Comparison of ENCODE assay signal across 24 cellular contexts in genomic region chr13:103634066-103634465, GRCh38.
"Had no signal": no experiment of that assay in that cellular context is flagged by ENCODE, and none has a peak within 500 bp of the region (broad histone marks: within the 10 kb centered on the region; RNA-seq: fewer than 3 reads in every experiment).

No MANE protein-coding gene starts in this region.

- H3K4me3 ChIP-seq: colonic mucosa, esophagus muscularis mucosa, gastrocnemius medialis, hepatocyte, left ventricle myocardium inferior, lower lobe of right lung had no signal

- H3K4me1 Mint-ChIP-seq: immature natural killer cell, memory B cell had no signal

- H3K27ac Mint-ChIP-seq: dendritic cell treated with granulocyte-macrophage colony-stimulating factor and Interleukin-4, amounts not matched to agents 40 ng/mL and 50 ng/mL, for 4 days; effector memory CD8-positive, alpha-beta T cell; endodermal cell; immature natural killer cell; memory B cell had no signal

- H3K27me3 Mint-ChIP-seq: dendritic cell treated with granulocyte-macrophage colony-stimulating factor and Interleukin-4, amounts not matched to agents 40 ng/mL and 50 ng/mL, for 4 days; effector memory CD8-positive, alpha-beta T cell; memory B cell had no signal

- H2AFZ ChIP-seq: hepatocyte had no signal

- H3K36me3 ChIP-seq: colonic mucosa, esophagus muscularis mucosa, gastrocnemius medialis, left ventricle myocardium inferior, lower lobe of right lung had no signal

- ATAC-seq: effector memory CD8-positive, alpha-beta T cell; gastrocnemius medialis; left colon; left lobe of liver; lower lobe of right lung had no signal

- H3K4me2 ChIP-seq: hepatocyte had no signal

- H3K4me3 Mint-ChIP-seq: dendritic cell treated with granulocyte-macrophage colony-stimulating factor and Interleukin-4, amounts not matched to agents 40 ng/mL and 50 ng/mL, for 4 days; effector memory CD8-positive, alpha-beta T cell; endodermal cell; immature natural killer cell; memory B cell had no signal

- H3K4me1 ChIP-seq: colonic mucosa, esophagus muscularis mucosa, gastrocnemius medialis, left ventricle myocardium inferior, lower lobe of right lung had no signal

- H3K9me3 Mint-ChIP-seq: endodermal cell, memory B cell had no signal

- H3K36me3 Mint-ChIP-seq: immature natural killer cell, memory B cell had no signal

- DNase-seq: colonic mucosa; cortex of kidney; effector CD8-positive, alpha-beta T cell; effector memory CD8-positive, alpha-beta T cell; endodermal cell; foreskin melanocyte; gastrocnemius medialis; glutamatergic neuron; head of caudate nucleus; hypothalamus; immature natural killer cell; islet precursor cell; kidney; kidney glomerular epithelial cell; left colon; left ventricle myocardium inferior; lower lobe of right lung; mesendoderm; midbrain had no signal

- H3K27me3 ChIP-seq: colonic mucosa, esophagus muscularis mucosa, gastrocnemius medialis, hepatocyte had no signal

- H3K79me2 ChIP-seq: hepatocyte had no signal

- H3K27ac ChIP-seq: colonic mucosa, esophagus muscularis mucosa, gastrocnemius medialis, hepatocyte, left ventricle myocardium inferior, lower lobe of right lung had no signal

- H3K9me3 ChIP-seq: colonic mucosa, esophagus muscularis mucosa, gastrocnemius medialis, left ventricle myocardium inferior had no signal
